9 cellular contexts compared by ENCODE assay signal in genomic region chr7:33061282-33061928, GRCh38. TPM values are rescaled to one million over a fixed set of nuclear protein-coding genes. Genes with fewer than 3 reads are reported as not detected.
DNase-seq lines count a peak whose midpoint lies in the region; ATAC-seq and TF ChIP-seq lines count a peak whose summit lies in the region.
"Had no signal": no experiment of that assay in that cellular context is flagged by ENCODE, and none has a peak within 500 bp of the region (broad histone marks: within the 10 kb centered on the region; RNA-seq: fewer than 3 reads in every experiment).

No MANE protein-coding gene starts in this region.

- H3K4me2 ChIP-seq in SK-N-SH, result peak overlapping the region; percentile 78

- H4K20me1 ChIP-seq in SK-N-SH (ENCODE audit: insufficient read depth), result peaks cover 21% of the 10 kb centered on the region

- no peaks in the 10 kb centered on the region for H3K9me2 ChIP-seq in SK-N-SH

- H3K79me2 ChIP-seq in SK-N-SH (ENCODE audit: insufficient read depth), result peaks cover 63% of the 10 kb centered on the region

- H3K27me3 Mint-ChIP-seq in T-helper 17 cell, result no peaks in the 10 kb centered on the region

- H3K9me3 ChIP-seq in SK-N-SH (peaks cover 6% of the 10 kb centered on the region; the same call in 1 of the 2 replicates), T-helper 17 cell (ENCODE audit: control insufficient read depth, low read length, poor library complexity, severe bottlenecking) (no peaks in the 10 kb centered on the region), right cardiac atrium (ENCODE audit: control insufficient read depth, low read length) (no peaks in the 10 kb centered on the region), stomach (peaks cover 0 to 7% (median 3%) of the 10 kb centered on the region in 4 donors)

- ATAC-seq in SK-N-SH treated with all-trans-retinoic acid at 6 μM for 48 hours (no peak), T-helper 17 cell (no peak), right cardiac atrium (no peak), HG03025 (IDR thresholded peaks at IDR 0.05; ENCODE audit: low FRiP score, unreplicated experiment) (no peak)

- POLR2A ChIA-PET in SK-N-SH (lab: Yijun Ruan, JAX), result interaction anchor here (0.9 to 2.0 kb wide), 4 partner anchors 47 to 125 kb away, joined by 3 to 9 read pairs (median 6); partner anchors contain the start of genes FKBP9 and RP9

- H3K27me3 ChIP-seq in SK-N-SH (ENCODE audit: insufficient read depth) (no peaks in the 10 kb centered on the region), right cardiac atrium (ENCODE audit: control insufficient read depth, insufficient read depth) (no peaks in the 10 kb centered on the region), stomach (no peaks in the 10 kb centered on the region)

- WGBS in SK-N-SH (ENCODE audit: low lambda C conversion rate), result 35% methylated on average over 7 of the region's 7 CpGs
- 33% methylated on average over 7 of the region's 7 CpGs for WGBS in right cardiac atrium
- WGBS in stomach, 5 donors, result 23 to 29% (median 27%) methylated on average over 7 of the region's 7 CpGs

- H3K36me3 ChIP-seq in SK-N-SH (replicated peaks in 1 of 2; ENCODE audit: control insufficient read depth in 1 of 2, insufficient read depth in 2 of 2, low read length in 1 of 2) (peaks cover 2 to 4% of the 10 kb centered on the region in 2 experiments), stomach (no peaks in the 10 kb centered on the region)

- peaks cover 19% of the 10 kb centered on the region for H3F3A ChIP-seq in SK-N-SH (replicated peaks; ENCODE audit: insufficient read depth)

- H3K27ac ChIP-seq in SK-N-SH (ENCODE audit: low read depth in 2 of 2, low read length in 1 of 2), result peak overlapping the region; percentile 83 to 91; a peak in 2 of 4 replicates
- H3K27ac ChIP-seq in right cardiac atrium (ENCODE audit: low read length), result no peak overlapping the region
- H3K27ac ChIP-seq in stomach, result peak overlapping the region in 3 of 5 donors; percentile 95 to 96 (median 96)

- H2AFZ ChIP-seq in SK-N-SH (ENCODE audit: low read depth), result peak overlapping the region; percentile 77

- H3K4me3 ChIP-seq in SK-N-SH (ENCODE audit: low read depth in 2 of 2, low read length in 1 of 2), result peak overlapping the region; percentile 81 to 85
- H3K4me3 ChIP-seq in right cardiac atrium (ENCODE audit: low read length), result peak overlapping the region; percentile 89
- peak overlapping the region; percentile 71 to 89 (median 84) for H3K4me3 ChIP-seq in stomach

- H3K27ac Mint-ChIP-seq in T-helper 17 cell, result peak overlapping the region; percentile 81

- no peaks in the 10 kb centered on the region for H3K36me3 Mint-ChIP-seq in T-helper 17 cell (ENCODE audit: low read depth)

- H3K4me3 Mint-ChIP-seq in T-helper 17 cell, result peak overlapping the region; percentile 94

- peaks cover 32% of the 10 kb centered on the region for H3K4me1 Mint-ChIP-seq in T-helper 17 cell

- CTCF ChIA-PET in SK-N-SH (lab: Yijun Ruan, JAX), result interaction anchor here (1.3 to 8.1 kb wide), 8 partner anchors 10 to 215 kb away, joined by 3 to 64 read pairs (median 6); partner anchors contain the start of genes FKBP9 and RP9

- no peak for TF ChIP-seq RAD21 in SK-N-SH (IDR thresholded peaks at IDR 0.05; ENCODE audit: low read length)

- DNase-seq in SK-N-SH, result no peak
- no peak for DNase-seq in T-helper 17 cell
- DNase-seq in right cardiac atrium, result no peak
- no peak for DNase-seq in stomach
- no peak for DNase-seq in SW 1271 (lab: John Stamatoyannopoulos, UW)
- DNase-seq in mesenteric fat pad (ENCODE audit: low spot score), result no peak
- DNase-seq: T1000 had no signal

- H3K9ac ChIP-seq in SK-N-SH, result peak overlapping the region; percentile 78

- no peak for TF ChIP-seq EP300 in SK-N-SH (IDR thresholded peaks at IDR 0.05; ENCODE audit: borderline replicate concordance in 1 of 2, low read depth in 1 of 2, low read length in 1 of 2)
- TF ChIP-seq EP300 in stomach (IDR thresholded peaks at IDR 0.05), result no peak

- no peak for TF ChIP-seq POLR2A in stomach (IDR thresholded peaks at IDR 0.05)

- H3K4me1 ChIP-seq in SK-N-SH (ENCODE audit: control insufficient read depth in 1 of 2, insufficient read depth in 2 of 2, low read depth in 1 of 2, low read length in 1 of 2), result peaks cover 3 to 10% of the 10 kb centered on the region in 2 experiments; a peak in 2 of 4 replicates
- H3K4me1 ChIP-seq in right cardiac atrium (ENCODE audit: control insufficient read depth, insufficient read depth, low read length), result peaks cover 2% of the 10 kb centered on the region
- peaks cover 16 to 40% (median 33%) of the 10 kb centered on the region in 4 donors for H3K4me1 ChIP-seq in stomach

- TF ChIP-seq CTCF in SK-N-SH (IDR thresholded peaks at IDR 0.05) (no peak), stomach (IDR thresholded peaks at IDR 0.05) (no peak)

- intact Hi-C loops in right cardiac atrium (cut with DNase I), result no loop called here
- intact Hi-C loops in stomach (cut with DNase I; ENCODE audit: low total_unique reads), result no loop called here

TF ChIP-seq in SK-N-SH, 30 proteins besides CTCF, POLR2A, EP300 and RAD21 (continues in another document):
- no peak for TF ChIP-seq PBX3 (IDR thresholded peaks at IDR 0.05)
- TF ChIP-seq SMC3 (IDR thresholded peaks at IDR 0.05; ENCODE audit: low read depth, low read length), result no peak

TF ChIP-seq in SK-N-SH treated with all-trans-retinoic acid at 6 μM for 48 hours, 23 proteins besides CTCF, POLR2A, EP300 and RAD21:
- TF ChIP-seq OSR1 (CRISPR knock-in tag; IDR thresholded peaks at IDR 0.05) (no peak), BACH2 (CRISPR knock-in tag; IDR thresholded peaks at IDR 0.05; ENCODE audit: borderline replicate concordance) (no peak), GLIS3 (CRISPR knock-in tag; IDR thresholded peaks at IDR 0.05) (no peak), CSDC2 (CRISPR knock-in tag; IDR thresholded peaks at IDR 0.05) (no peak), ZFP30 (CRISPR knock-in tag; IDR thresholded peaks at IDR 0.05) (no peak), TCF4 (CRISPR knock-in tag; IDR thresholded peaks at IDR 0.05; ENCODE audit: borderline replicate concordance) (no peak), POU6F1 (CRISPR knock-in tag; IDR thresholded peaks at IDR 0.05; ENCODE audit: borderline replicate concordance, low read depth) (no peak), CREB5 (CRISPR knock-in tag; IDR thresholded peaks at IDR 0.05; ENCODE audit: low read depth) (no peak), TOX (CRISPR knock-in tag; IDR thresholded peaks at IDR 0.05; ENCODE audit: borderline replicate concordance) (no peak), RARB (CRISPR knock-in tag; IDR thresholded peaks at IDR 0.05) (no peak), ISL1 (CRISPR knock-in tag; IDR thresholded peaks at IDR 0.05) (no peak), PPARA (CRISPR knock-in tag; IDR thresholded peaks at IDR 0.05; ENCODE audit: borderline replicate concordance) (no peak)

RNA-seq across cellular contexts. Expression of gene NT5C3A, which starts 1.2 kb away (rescaled TPM):
- 13.2 and 14.1 TPM in 2 replicates for polyA plus RNA-seq in SK-N-SH (2012; rRNA removed)
- 20.4 and 26.4 TPM in 2 replicates for polyA plus RNA-seq in SK-N-SH (2012; cell fraction: cytosol; rRNA removed)
- polyA plus RNA-seq in SK-N-SH (2012; cell fraction: nucleus; rRNA removed), result 5.5 and 11.5 TPM in 2 replicates
- total RNA-seq in T-helper 17 cell, result 10 to 100 TPM; 36.5 to 82.2 TPM
- total RNA-seq in right cardiac atrium, result 10 to 100 TPM; 13.9 to 21.9 (median 17.4) TPM
- polyA plus RNA-seq in right cardiac atrium, result 12.8 TPM
- total RNA-seq in stomach, result 10 to 100 TPM in 3 of 5 donors, 1 to 10 TPM in 2; 1.2 to 98.0 (median 14.7) TPM
- 10 to 100 TPM; 20.1 to 66.7 (median 20.7) TPM for polyA plus RNA-seq in stomach
- 18.5 TPM for total RNA-seq in mesenteric fat pad

RNA-seq across cellular contexts. Expression of gene RP9, which starts 47.8 kb away (rescaled TPM):
- polyA plus RNA-seq in SK-N-SH (2012; rRNA removed) (31.6 and 32.0 TPM in 2 replicates), right cardiac atrium (16.3 TPM), stomach (10 to 100 TPM; 11.1 to 80.0 (median 15.4) TPM)
- polyA plus RNA-seq in SK-N-SH (2012; cell fraction: cytosol; rRNA removed), result 36.3 and 38.8 TPM in 2 replicates
- 24.1 and 27.8 TPM in 2 replicates for polyA plus RNA-seq in SK-N-SH (2012; cell fraction: nucleus; rRNA removed)
- total RNA-seq in T-helper 17 cell (10 to 100 TPM; 16.0 to 16.8 TPM), right cardiac atrium (10 to 100 TPM; 15.2 to 19.7 (median 15.6) TPM), stomach (10 to 100 TPM in 1 of 5 donors, 1 to 10 TPM in 3, not detected in 1; 2.2 to 13.9 (median 5.0) TPM), mesenteric fat pad (8.0 TPM)
